In the genomic region with DNA sequence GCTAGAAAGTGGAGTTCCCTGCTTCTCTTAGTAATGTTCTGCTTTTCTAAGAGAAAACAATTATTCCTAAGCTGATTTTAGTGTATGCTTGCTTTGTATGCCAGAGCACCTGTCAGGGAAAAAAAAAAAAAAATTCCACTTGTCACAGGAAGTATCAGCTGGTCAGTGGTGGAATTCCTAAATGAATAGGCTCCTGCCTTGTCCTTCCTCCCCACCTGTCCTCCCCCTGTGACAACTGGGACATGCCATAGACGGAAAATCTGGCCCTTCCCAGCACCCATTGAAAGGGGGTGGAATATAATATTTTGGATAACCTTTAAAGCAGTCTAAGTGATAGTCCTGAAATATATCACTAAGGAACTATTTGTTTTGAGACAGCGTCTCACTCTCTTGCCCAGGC, we compare ENCODE assay signal across 1 cellular context.
TF ChIP-seq lines count a peak whose summit lies in the region.

No MANE protein-coding gene starts in this region.

TF ChIP-seq in endothelial cell of umbilical vein, 7 proteins besides CTCF, POLR2A, EP300 and RAD21:
- TF ChIP-seq GATA2 (IDR thresholded peaks at IDR 0.05; ENCODE audit: insufficient read depth, insufficient read length, low read depth, low read length) = no peak
- no peak for TF ChIP-seq MAX (IDR thresholded peaks at IDR 0.05; ENCODE audit: insufficient read depth, insufficient read length)
- TF ChIP-seq JUN (IDR thresholded peaks at IDR 0.05; ENCODE audit: borderline replicate concordance, insufficient read depth, insufficient read length, low read depth) = no peak
- no peak for TF ChIP-seq FOS (IDR thresholded peaks at IDR 0.05; ENCODE audit: borderline replicate concordance, insufficient read depth, low read length)
- no peak for TF ChIP-seq POLR2AphosphoS5 (IDR thresholded peaks at IDR 0.05; ENCODE audit: insufficient read depth, low read depth, low read length)
- TF ChIP-seq EZH2 (IDR thresholded peaks at IDR 0.05; ENCODE audit: borderline replicate concordance, low read depth, low read length, severe bottlenecking) = no peak
- no peak for TF ChIP-seq MYC (IDR thresholded peaks at IDR 0.05; ENCODE audit: low read depth, low read length)
